12 cellular contexts compared by ENCODE assay signal in the genomic region with DNA sequence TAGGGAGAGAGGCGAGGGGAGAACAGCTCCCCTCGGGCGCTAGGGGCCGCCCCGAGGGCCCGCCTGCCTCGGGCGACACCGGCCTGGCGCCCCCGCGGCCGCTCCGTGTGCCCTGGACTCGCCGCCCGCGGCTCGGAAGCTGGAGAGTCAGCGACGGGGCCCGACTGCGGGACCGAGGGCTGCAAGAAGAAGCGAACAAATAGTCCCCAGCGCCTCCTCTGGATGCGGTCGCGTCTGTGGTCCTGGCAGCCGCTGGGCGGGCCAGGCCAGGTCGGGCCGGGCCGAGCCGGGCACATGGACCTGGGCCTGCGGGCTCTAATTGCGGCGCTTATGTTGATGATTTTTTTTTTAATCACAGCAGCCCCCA. TPM values are rescaled to one million over a fixed set of nuclear protein-coding genes. Genes with fewer than 3 reads are reported as not detected.
DNase-seq lines count a peak whose midpoint lies in the region; ATAC-seq, FAIRE-seq and TF ChIP-seq lines count a peak whose summit lies in the region.
"Had no signal": no experiment of that assay in that cellular context is flagged by ENCODE, and none has a peak within 500 bp of the region (broad histone marks: within the 10 kb centered on the region; RNA-seq: fewer than 3 reads in every experiment).

No MANE protein-coding gene starts in this region.

- H2BK20ac ChIP-seq in H9 (ENCODE audit: low read depth, low read length, poor library complexity, severe bottlenecking): no peak overlapping the region

- H3K27ac Mint-ChIP-seq in MCF 10A (ENCODE audit: low read depth, unreplicated experiment) (no peak overlapping the region), naive B cell (peak overlapping the region in 1 of 6 donors; percentile 82), H9 (no peak overlapping the region)

- CTCF ChIA-PET in MCF 10A (lab: Yijun Ruan, JAX): interaction anchor here (0.7 to 3.3 kb wide), 5 partner anchors 24 to 1027 kb away, joined by 3 to 17 read pairs (median 3); no protein-coding TSS in a partner anchor

- H2BK15ac ChIP-seq in H9 (ENCODE audit: low read depth, low read length): no peak overlapping the region

- H3K79me1 ChIP-seq in H9 (ENCODE audit: insufficient read depth, low read depth, low read length, poor library complexity, severe bottlenecking): no peaks in the 10 kb centered on the region

- no peaks in the 10 kb centered on the region for H3K36me3 ChIP-seq in breast epithelium
- no peaks in the 10 kb centered on the region for H3K36me3 ChIP-seq in ectodermal cell (ENCODE audit: control insufficient read depth, insufficient read depth, low read length)

- WGBS in ectodermal cell, 2 experiments: 1 to 2% methylated on average over 38 of the region's 38 CpGs
- WGBS in H9 (ENCODE audit: extremely low coverage, insufficient read length, low lambda C conversion rate): no CpG with 5 or more reads among the region's 38 CpGs

- no peaks in the 10 kb centered on the region for H3K4me1 ChIP-seq in breast epithelium
- H3K4me1 ChIP-seq in ectodermal cell (ENCODE audit: control insufficient read depth, insufficient read depth, low read length): no peaks in the 10 kb centered on the region
- no peaks in the 10 kb centered on the region for H3K4me1 ChIP-seq in H9 (ENCODE audit: insufficient read depth, low read length)

- TF ChIP-seq POLR2A in breast epithelium (IDR thresholded peaks at IDR 0.05): no peak

- H3K23me2 ChIP-seq in H9 (ENCODE audit: insufficient read length, low read depth, low read length, poor library complexity, severe bottlenecking): peaks cover 2% of the 10 kb centered on the region

- H3K9ac ChIP-seq in H9 (ENCODE audit: extremely low read depth, insufficient read length, low read length): no peak overlapping the region
- H3K9ac ChIP-seq: KMS-11 had no signal

- H3K9me3 ChIP-seq in breast epithelium: no peaks in the 10 kb centered on the region
- H3K9me3 ChIP-seq in ectodermal cell (ENCODE audit: control insufficient read depth, low read length): no peaks in the 10 kb centered on the region
- H3K9me3 ChIP-seq in H9 (ENCODE audit: control insufficient read depth, low read depth, low read length): no peaks in the 10 kb centered on the region

- no peak overlapping the region for H3K4ac ChIP-seq in H9 (ENCODE audit: low read depth, low read length)

- H3K27me3 ChIP-seq in breast epithelium: peaks cover 4 to 92% of the 10 kb centered on the region in 2 donors
- peaks cover 100% of the 10 kb centered on the region for H3K27me3 ChIP-seq in ectodermal cell (ENCODE audit: control insufficient read depth, insufficient read depth, low read length, poor library complexity, severe bottlenecking)
- peaks cover 95% of the 10 kb centered on the region for H3K27me3 ChIP-seq in H9 (ENCODE audit: insufficient read depth, low read length)

- peaks cover 4% of the 10 kb centered on the region for H4K20me1 ChIP-seq in H9 (ENCODE audit: control insufficient read depth, insufficient read depth, insufficient read length)

- no peak overlapping the region for H3K4me2 ChIP-seq in H9 (ENCODE audit: insufficient read depth, insufficient read length, low read length)
- H3K4me2 ChIP-seq: KMS-11 had no signal

- H3K18ac ChIP-seq in H9 (ENCODE audit: insufficient read length, low read depth, low read length): no peak overlapping the region

- no TSS peak for BruUV-seq in MCF 10A (replicated peaks; lab: Mats Ljungman, UMichigan)

- no peak overlapping the region for H2AFZ ChIP-seq in H9 (ENCODE audit: low read length)

- H2BK5ac ChIP-seq in H9 (ENCODE audit: insufficient read length, low read length): no peak overlapping the region

- H3K14ac ChIP-seq in H9 (ENCODE audit: insufficient read depth, low read length): no peak overlapping the region

- H3K27ac ChIP-seq in breast epithelium: peak overlapping the region; percentile 61 to 89
- H3K27ac ChIP-seq in ectodermal cell (ENCODE audit: insufficient read depth, low read depth, low read length, poor library complexity, severe bottlenecking): no peak overlapping the region
- H3K27ac ChIP-seq in H9 (ENCODE audit: insufficient read length, low read depth, low read length): no peak overlapping the region
- H3K27ac ChIP-seq: KMS-11 had no signal

- no peak overlapping the region for H3K4me3 Mint-ChIP-seq in MCF 10A (ENCODE audit: unreplicated experiment)
- peak overlapping the region in 5 of 8 donors; percentile 54 to 87 (median 79) for H3K4me3 Mint-ChIP-seq in naive B cell
- H3K4me3 Mint-ChIP-seq in H9: peak overlapping the region in 1 of 2 experiments; percentile 77; a peak in 2 of 5 replicates
- H3K4me3 Mint-ChIP-seq: T-helper 1 cell treated with Interleukin-12 subunit alpha and Interleukin-12 subunit beta and Interleukin-4 antibody, amounts not matched to agents 30 μg/mL and 1 μg/mL, for 36 hours had no signal

- H3K4me3 ChIP-seq in breast epithelium: peak overlapping the region; percentile 54 to 64 (median 62)
- H3K4me3 ChIP-seq in ectodermal cell (ENCODE audit: insufficient read depth, low read depth, low read length): peak overlapping the region; percentile 24

- H2AK5ac ChIP-seq in H9 (ENCODE audit: insufficient read length, low read length): no peak overlapping the region

- no peak for FAIRE-seq in urothelium cell line (lab: Jason Lieb, UNC)

- no peak overlapping the region for H4K5ac ChIP-seq in H9 (ENCODE audit: insufficient read length, low read depth, low read length)

- ATAC-seq in naive B cell (ENCODE audit: low read depth in 2 of 2) (no peak), HG03196 (IDR thresholded peaks at IDR 0.05; ENCODE audit: unreplicated experiment) (no peak), GM21717 (IDR thresholded peaks at IDR 0.05; ENCODE audit: unreplicated experiment) (no peak)

- no peak overlapping the region for H3K56ac ChIP-seq in H9 (ENCODE audit: insufficient read length, low read depth, low read length)

- no peaks in the 10 kb centered on the region for H3K4me1 Mint-ChIP-seq in MCF 10A (ENCODE audit: insufficient read depth, unreplicated experiment)
- peaks cover 5 to 15% (median 11%) of the 10 kb centered on the region in 3 donors for H3K4me1 Mint-ChIP-seq in naive B cell
- peaks cover 0 to 8% of the 10 kb centered on the region in 2 experiments; a peak in 2 of 4 replicates for H3K4me1 Mint-ChIP-seq in H9

- intact Hi-C loops in breast epithelium (cut with DNase I; ENCODE audit: low total_unique reads): no loop called here
- intact Hi-C loops in MCF 10A (cut with micrococcal nuclease): no loop called here

- H2BK12ac ChIP-seq in H9 (ENCODE audit: insufficient read length, low read depth, low read length): no peak overlapping the region

- H3K36me3 Mint-ChIP-seq in MCF 10A (ENCODE audit: insufficient read depth, unreplicated experiment) (no peaks in the 10 kb centered on the region), naive B cell (peaks cover 0 to 16% of the 10 kb centered on the region in 2 donors), H9 (ENCODE audit: insufficient read depth in 1 of 3, low read depth in 3 of 3) (no peaks in the 10 kb centered on the region; a peak in 1 of 7 replicates)

- no peak overlapping the region for H3T11ph ChIP-seq in H9 (ENCODE audit: low read length)

- POLR2A ChIA-PET in MCF 10A (lab: Yijun Ruan, JAX): no interaction called here

- DNase-seq in breast epithelium (ENCODE audit: low spot score in 2 of 2): no peak
- no peak for DNase-seq in MCF 10A (ENCODE audit: unreplicated experiment)
- no peak for DNase-seq in naive B cell
- DNase-seq in urothelium cell line (ENCODE audit: low spot score): peak; percentile 48
- no peak for DNase-seq in H9
- DNase-seq: central memory CD4-positive, alpha-beta T cell had no signal

- TF ChIP-seq CTCF in breast epithelium (IDR thresholded peaks at IDR 0.05) (no peak), MCF 10A (IDR thresholded peaks at IDR 0.05; ENCODE audit: unreplicated experiment) (no peak), H9 (conservative IDR thresholded peaks at IDR 0.05) (no peak)

- peaks cover 47% of the 10 kb centered on the region for H3K27me3 Mint-ChIP-seq in MCF 10A (ENCODE audit: insufficient read depth, unreplicated experiment)
- H3K27me3 Mint-ChIP-seq in naive B cell: peaks cover 72 to 79% (median 74%) of the 10 kb centered on the region in 3 donors
- peaks cover 99% of the 10 kb centered on the region for H3K27me3 Mint-ChIP-seq in H9 (ENCODE audit: low read depth)

- H3K79me2 ChIP-seq in H9 (ENCODE audit: insufficient read depth, low read length): no peaks in the 10 kb centered on the region

- H4K8ac ChIP-seq in H9 (replicated peaks; ENCODE audit: insufficient read length, low read depth, low read length): no peak overlapping the region

- H3K9me3 Mint-ChIP-seq in MCF 10A (ENCODE audit: unreplicated experiment) (no peaks in the 10 kb centered on the region), naive B cell (peaks cover 0 to 21% (median 3%) of the 10 kb centered on the region in 7 donors), H9 (peaks cover 2 to 14% of the 10 kb centered on the region in 2 experiments)

- no peak overlapping the region for H2BK120ac ChIP-seq in H9 (ENCODE audit: low read depth, low read length, poor library complexity, severe bottlenecking)

- no peak overlapping the region for H3K23ac ChIP-seq in H9 (ENCODE audit: insufficient read length, low read depth, low read length)

- no peak overlapping the region for H4K91ac ChIP-seq in H9 (ENCODE audit: insufficient read length, low read depth, low read length)

RNA-seq across cellular contexts. Expression of a gene that starts 0.3 kb away (rescaled TPM):
- total RNA-seq in breast epithelium (10 to 100 TPM in 1 of 3 donors, 1 to 10 TPM in 2; 2.4 to 17.0 (median 2.8) TPM), MCF 10A (2022) (not detected in 2 replicates), H9 (2021) (not detected in 2 replicates)
- polyA plus RNA-seq in ectodermal cell (2013, experiment 1 of 4): not detected
- not detected for polyA plus RNA-seq in ectodermal cell (2013, experiment 2 of 4)
- not detected for polyA plus RNA-seq in ectodermal cell (2013, experiment 3 of 4)
- 0.12 TPM for polyA plus RNA-seq in ectodermal cell (2013, experiment 4 of 4)
- polyA plus RNA-seq in naive B cell (ENCODE audit: low read depth in 6 of 6): not detected
- total RNA-seq: pulmonary artery endothelial cell had no signal

RNA-seq across cellular contexts. Expression of a gene that starts 5.7 kb away (rescaled TPM):
- 1 to 10 TPM in 2 of 3 donors, not detected in 1; 1.6 to 5.2 TPM for total RNA-seq in breast epithelium
- not detected in 2 replicates for total RNA-seq in MCF 10A (2022)
- not detected for polyA plus RNA-seq in ectodermal cell (2013, experiment 1 of 4)
- not detected for polyA plus RNA-seq in ectodermal cell (2013, experiment 2 of 4)
- not detected for polyA plus RNA-seq in ectodermal cell (2013, experiment 3 of 4)
- not detected for polyA plus RNA-seq in ectodermal cell (2013, experiment 4 of 4)
- polyA plus RNA-seq in naive B cell (ENCODE audit: low read depth in 6 of 6): not detected
- not detected in 2 replicates for total RNA-seq in H9 (2021)
- total RNA-seq: pulmonary artery endothelial cell had no signal

RNA-seq across cellular contexts. Expression of a gene that starts 7.3 kb away (rescaled TPM):
- total RNA-seq in breast epithelium (10 to 100 TPM; 10.5 to 36.1 (median 13.8) TPM), MCF 10A (2022) (not detected in 2 replicates), H9 (2021) (not detected in 2 replicates)
- not detected for polyA plus RNA-seq in ectodermal cell (2013, experiment 1 of 4)
- not detected for polyA plus RNA-seq in ectodermal cell (2013, experiment 2 of 4)
- 0.21 TPM for polyA plus RNA-seq in ectodermal cell (2013, experiment 3 of 4)
- 0.24 TPM for polyA plus RNA-seq in ectodermal cell (2013, experiment 4 of 4)
- not detected for polyA plus RNA-seq in naive B cell (ENCODE audit: low read depth in 6 of 6)
- total RNA-seq: pulmonary artery endothelial cell had no signal

RNA-seq across cellular contexts. Expression of a gene that starts 15.2 kb away (rescaled TPM):
- total RNA-seq in breast epithelium (under 1 TPM in 1 of 3 donors, not detected in 2; 0.66 TPM), MCF 10A (2022) (not detected in 2 replicates), H9 (2021) (not detected in 2 replicates)
- polyA plus RNA-seq in ectodermal cell (2013, experiment 1 of 4): not detected
- not detected for polyA plus RNA-seq in ectodermal cell (2013, experiment 2 of 4)
- not detected for polyA plus RNA-seq in ectodermal cell (2013, experiment 3 of 4)
- not detected for polyA plus RNA-seq in ectodermal cell (2013, experiment 4 of 4)
- polyA plus RNA-seq in naive B cell (ENCODE audit: low read depth in 6 of 6): not detected
- total RNA-seq: pulmonary artery endothelial cell had no signal

RNA-seq across cellular contexts. Expression of a gene that starts 22.7 kb away (rescaled TPM):
- total RNA-seq in breast epithelium (not detected), MCF 10A (2022) (not detected in 2 replicates), H9 (2021) (not detected in 2 replicates)
- polyA plus RNA-seq in ectodermal cell (2013, experiment 1 of 4): not detected
- polyA plus RNA-seq in ectodermal cell (2013, experiment 2 of 4): not detected
- not detected for polyA plus RNA-seq in ectodermal cell (2013, experiment 3 of 4)
- not detected for polyA plus RNA-seq in ectodermal cell (2013, experiment 4 of 4)
- polyA plus RNA-seq in naive B cell (ENCODE audit: low read depth in 6 of 6): not detected
- total RNA-seq: pulmonary artery endothelial cell had no signal

Comparison
In these comparisons a context has a peak if more than half of its experiments do, and no peak if none do; other contexts are left out.
1. RNA of a gene that starts 7.3 kb away (total RNA-seq): 10.5 to 36.1 TPM in breast epithelium; not detected in MCF 10A and not detected in H9; every median in the first group is over 10 times any median in the second.
2. H3K27ac ChIP-seq: peak in breast epithelium (2 of 2); none in ectodermal cell (single experiment) and H9 (single experiment).